ENCODE assay signal across 25 cellular contexts in genomic region chr9:75414367-75415160, GRCh38.
DNase-seq lines count a peak whose midpoint lies in the region; ATAC-seq, FAIRE-seq and TF ChIP-seq lines count a peak whose summit lies in the region.
"Had no signal": no experiment of that assay in that cellular context is flagged by ENCODE, and none has a peak within 500 bp of the region (broad histone marks: within the 10 kb centered on the region; RNA-seq: fewer than 3 reads in every experiment).

No MANE protein-coding gene starts in this region.

- H3K9me3 Mint-ChIP-seq in GM23338: peaks cover 3% of the 10 kb centered on the region; the same call in 1 of the 3 replicates
- H3K9me3 Mint-ChIP-seq: CD4-positive, alpha-beta T cell had no signal

- peak overlapping the region; percentile 79; the same call in 1 of the 2 replicates for H2AFZ ChIP-seq in GM23338

- H3K9me2 ChIP-seq in GM23338 (ENCODE audit: insufficient read depth): peaks cover 22% of the 10 kb centered on the region; the same call in 1 of the 2 replicates

- H3K4me3 Mint-ChIP-seq in GM23338: no peak overlapping the region
- H3K4me3 Mint-ChIP-seq: CD4-positive, alpha-beta T cell had no signal

- ATAC-seq in GM23338: no peak
- ATAC-seq in gastroesophageal sphincter: peak; percentile 41
- ATAC-seq in mucosa of descending colon: peak; percentile 89
- ATAC-seq: A549, HepG2 had no signal

- H3K4me1 ChIP-seq in GM23338 (ENCODE audit: insufficient read depth): peaks cover 11% of the 10 kb centered on the region
- no peaks in the 10 kb centered on the region for H3K4me1 ChIP-seq in gastroesophageal sphincter
- H3K4me1 ChIP-seq in mucosa of descending colon (ENCODE audit: low read depth): no peaks in the 10 kb centered on the region
- H3K4me1 ChIP-seq in small intestine (ENCODE audit: control insufficient read depth in 2 of 2, insufficient read depth in 1 of 2, low read depth in 1 of 2, low read length in 1 of 2): no peaks in the 10 kb centered on the region
- H3K4me1 ChIP-seq: A549 had no signal

- WGBS in gastroesophageal sphincter (ENCODE audit: low coverage in 1 of 2), 2 donors: 33 to 67% methylated on average over 1 to 5 of the region's 5 CpGs
- WGBS in small intestine, 3 donors: 31 to 59% (median 38%) methylated on average over 5 of the region's 5 CpGs

- TF ChIP-seq EP300 in gastroesophageal sphincter (IDR thresholded peaks at IDR 0.05): no peak

- no peak overlapping the region for H3K4me3 ChIP-seq in GM23338
- H3K4me3 ChIP-seq in gastroesophageal sphincter: no peak overlapping the region
- no peak overlapping the region for H3K4me3 ChIP-seq in mucosa of descending colon
- no peak overlapping the region for H3K4me3 ChIP-seq in small intestine (ENCODE audit: low read depth in 1 of 2, low read length in 2 of 2)
- H3K4me3 ChIP-seq: A549 had no signal

- H3K36me3 Mint-ChIP-seq in GM23338 (ENCODE audit: low read depth): no peaks in the 10 kb centered on the region

- H3K9me3 ChIP-seq in gastroesophageal sphincter (no peaks in the 10 kb centered on the region), mucosa of descending colon (no peaks in the 10 kb centered on the region), small intestine (ENCODE audit: control insufficient read depth, low read depth) (no peaks in the 10 kb centered on the region)
- H3K9me3 ChIP-seq: A549 had no signal

- H4K20me1 ChIP-seq in GM23338 (replicated peaks; ENCODE audit: insufficient read depth): no peaks in the 10 kb centered on the region

- no peak overlapping the region for H3K27ac ChIP-seq in GM23338 (ENCODE audit: low read depth)
- H3K27ac ChIP-seq in gastroesophageal sphincter: no peak overlapping the region
- no peak overlapping the region for H3K27ac ChIP-seq in small intestine (ENCODE audit: low read depth in 1 of 2, low read length in 1 of 2)
- H3K27ac ChIP-seq: A549, KMS-11 had no signal

- H3K4me2 ChIP-seq in GM23338: peak overlapping the region; percentile 58; the same call in 1 of the 2 replicates
- H3K4me2 ChIP-seq: A549, KMS-11 had no signal

- FAIRE-seq in small intestine (lab: Jason Lieb, UNC): no peak
- FAIRE-seq: A549, G401.6, GM12891, GM19239, H54, HepG2, RCC 7860 had no signal

- H3K4me1 Mint-ChIP-seq in GM23338: peaks cover 14% of the 10 kb centered on the region

- intact Hi-C loops in mucosa of descending colon (cut with DNase I, micrococcal nuclease): no loop called here

- no peaks in the 10 kb centered on the region for H3K27me3 Mint-ChIP-seq in GM23338 (ENCODE audit: insufficient read depth, low read depth, poor library complexity)

- TF ChIP-seq CTCF in GM23338 (conservative IDR thresholded peaks at IDR 0.05; ENCODE audit: low read depth in 2 of 2): no peak
- no peak for TF ChIP-seq CTCF in gastroesophageal sphincter (IDR thresholded peaks at IDR 0.05)
- TF ChIP-seq CTCF in mucosa of descending colon (IDR thresholded peaks at IDR 0.05): no peak
- TF ChIP-seq CTCF in GM20000 (IDR thresholded peaks at IDR 0.05; ENCODE audit: extremely low read depth, missing control alignments): no peak

- H3K36me3 ChIP-seq in GM23338 (ENCODE audit: insufficient read depth): no peaks in the 10 kb centered on the region
- H3K36me3 ChIP-seq in gastroesophageal sphincter: no peaks in the 10 kb centered on the region
- H3K36me3 ChIP-seq in mucosa of descending colon (ENCODE audit: low read depth): no peaks in the 10 kb centered on the region
- H3K36me3 ChIP-seq in small intestine (ENCODE audit: control insufficient read depth in 2 of 2, insufficient read depth in 2 of 2, low read length in 2 of 2): no peaks in the 10 kb centered on the region

- TF ChIP-seq POLR2A in gastroesophageal sphincter (IDR thresholded peaks at IDR 0.05): no peak

- no peaks in the 10 kb centered on the region for H3F3A ChIP-seq in GM23338 (replicated peaks; ENCODE audit: low read depth)

- no peaks in the 10 kb centered on the region for H3K79me2 ChIP-seq in GM23338 (replicated peaks; ENCODE audit: insufficient read depth)

- no peaks in the 10 kb centered on the region for H3K27me3 ChIP-seq in GM23338 (ENCODE audit: insufficient read depth)
- H3K27me3 ChIP-seq in gastroesophageal sphincter: no peaks in the 10 kb centered on the region
- no peaks in the 10 kb centered on the region for H3K27me3 ChIP-seq in small intestine (ENCODE audit: control insufficient read depth in 2 of 2, insufficient read depth in 2 of 2, low read length in 2 of 2)

- DNase-seq in GM23338 (ENCODE audit: low spot score) (no peak), mucosa of descending colon (no peak), small intestine (peak; percentile 83), GM20000 (ENCODE audit: low spot score) (no peak), NCI-H2227 treated with DMSO at 0.1 percent for 48 hours (lab: John Stamatoyannopoulos, UW) (no peak), D341Med (ENCODE audit: low spot score) (no peak)
- DNase-seq in stimulated activated CD4-positive, alpha-beta T cell treated with anti-CD3 and anti-CD28 coated beads, Interleukin-4, amount 100 ng/mL, for 1 hour: no peak
- DNase-seq: Calu3; CD4-positive, alpha-beta T cell; DMS79; NCI-H1105; NCI-H187; NCI-H2171 treated with DMSO at 0.1 percent for 48 hours; NCI-H510A; NCI-H82; SHP77 treated with DMSO at 0.1 percent for 48 hours had no signal

- H3K27ac Mint-ChIP-seq in GM23338: no peak overlapping the region
- H3K27ac Mint-ChIP-seq: CD4-positive, alpha-beta T cell had no signal

TF ChIP-seq in GM23338, 12 proteins besides CTCF, POLR2A, EP300 and RAD21 (continues in another document):
- TF ChIP-seq EZH2phosphoT487 (IDR thresholded peaks at IDR 0.05; ENCODE audit: unreplicated experiment) (no peak), ETS1 (IDR thresholded peaks at IDR 0.05) (no peak), NANOG (IDR thresholded peaks at IDR 0.05; ENCODE audit: borderline replicate concordance) (no peak), STAT1 (IDR thresholded peaks at IDR 0.05; ENCODE audit: unreplicated experiment) (no peak)
- TF ChIP-seq, protein P1, sequence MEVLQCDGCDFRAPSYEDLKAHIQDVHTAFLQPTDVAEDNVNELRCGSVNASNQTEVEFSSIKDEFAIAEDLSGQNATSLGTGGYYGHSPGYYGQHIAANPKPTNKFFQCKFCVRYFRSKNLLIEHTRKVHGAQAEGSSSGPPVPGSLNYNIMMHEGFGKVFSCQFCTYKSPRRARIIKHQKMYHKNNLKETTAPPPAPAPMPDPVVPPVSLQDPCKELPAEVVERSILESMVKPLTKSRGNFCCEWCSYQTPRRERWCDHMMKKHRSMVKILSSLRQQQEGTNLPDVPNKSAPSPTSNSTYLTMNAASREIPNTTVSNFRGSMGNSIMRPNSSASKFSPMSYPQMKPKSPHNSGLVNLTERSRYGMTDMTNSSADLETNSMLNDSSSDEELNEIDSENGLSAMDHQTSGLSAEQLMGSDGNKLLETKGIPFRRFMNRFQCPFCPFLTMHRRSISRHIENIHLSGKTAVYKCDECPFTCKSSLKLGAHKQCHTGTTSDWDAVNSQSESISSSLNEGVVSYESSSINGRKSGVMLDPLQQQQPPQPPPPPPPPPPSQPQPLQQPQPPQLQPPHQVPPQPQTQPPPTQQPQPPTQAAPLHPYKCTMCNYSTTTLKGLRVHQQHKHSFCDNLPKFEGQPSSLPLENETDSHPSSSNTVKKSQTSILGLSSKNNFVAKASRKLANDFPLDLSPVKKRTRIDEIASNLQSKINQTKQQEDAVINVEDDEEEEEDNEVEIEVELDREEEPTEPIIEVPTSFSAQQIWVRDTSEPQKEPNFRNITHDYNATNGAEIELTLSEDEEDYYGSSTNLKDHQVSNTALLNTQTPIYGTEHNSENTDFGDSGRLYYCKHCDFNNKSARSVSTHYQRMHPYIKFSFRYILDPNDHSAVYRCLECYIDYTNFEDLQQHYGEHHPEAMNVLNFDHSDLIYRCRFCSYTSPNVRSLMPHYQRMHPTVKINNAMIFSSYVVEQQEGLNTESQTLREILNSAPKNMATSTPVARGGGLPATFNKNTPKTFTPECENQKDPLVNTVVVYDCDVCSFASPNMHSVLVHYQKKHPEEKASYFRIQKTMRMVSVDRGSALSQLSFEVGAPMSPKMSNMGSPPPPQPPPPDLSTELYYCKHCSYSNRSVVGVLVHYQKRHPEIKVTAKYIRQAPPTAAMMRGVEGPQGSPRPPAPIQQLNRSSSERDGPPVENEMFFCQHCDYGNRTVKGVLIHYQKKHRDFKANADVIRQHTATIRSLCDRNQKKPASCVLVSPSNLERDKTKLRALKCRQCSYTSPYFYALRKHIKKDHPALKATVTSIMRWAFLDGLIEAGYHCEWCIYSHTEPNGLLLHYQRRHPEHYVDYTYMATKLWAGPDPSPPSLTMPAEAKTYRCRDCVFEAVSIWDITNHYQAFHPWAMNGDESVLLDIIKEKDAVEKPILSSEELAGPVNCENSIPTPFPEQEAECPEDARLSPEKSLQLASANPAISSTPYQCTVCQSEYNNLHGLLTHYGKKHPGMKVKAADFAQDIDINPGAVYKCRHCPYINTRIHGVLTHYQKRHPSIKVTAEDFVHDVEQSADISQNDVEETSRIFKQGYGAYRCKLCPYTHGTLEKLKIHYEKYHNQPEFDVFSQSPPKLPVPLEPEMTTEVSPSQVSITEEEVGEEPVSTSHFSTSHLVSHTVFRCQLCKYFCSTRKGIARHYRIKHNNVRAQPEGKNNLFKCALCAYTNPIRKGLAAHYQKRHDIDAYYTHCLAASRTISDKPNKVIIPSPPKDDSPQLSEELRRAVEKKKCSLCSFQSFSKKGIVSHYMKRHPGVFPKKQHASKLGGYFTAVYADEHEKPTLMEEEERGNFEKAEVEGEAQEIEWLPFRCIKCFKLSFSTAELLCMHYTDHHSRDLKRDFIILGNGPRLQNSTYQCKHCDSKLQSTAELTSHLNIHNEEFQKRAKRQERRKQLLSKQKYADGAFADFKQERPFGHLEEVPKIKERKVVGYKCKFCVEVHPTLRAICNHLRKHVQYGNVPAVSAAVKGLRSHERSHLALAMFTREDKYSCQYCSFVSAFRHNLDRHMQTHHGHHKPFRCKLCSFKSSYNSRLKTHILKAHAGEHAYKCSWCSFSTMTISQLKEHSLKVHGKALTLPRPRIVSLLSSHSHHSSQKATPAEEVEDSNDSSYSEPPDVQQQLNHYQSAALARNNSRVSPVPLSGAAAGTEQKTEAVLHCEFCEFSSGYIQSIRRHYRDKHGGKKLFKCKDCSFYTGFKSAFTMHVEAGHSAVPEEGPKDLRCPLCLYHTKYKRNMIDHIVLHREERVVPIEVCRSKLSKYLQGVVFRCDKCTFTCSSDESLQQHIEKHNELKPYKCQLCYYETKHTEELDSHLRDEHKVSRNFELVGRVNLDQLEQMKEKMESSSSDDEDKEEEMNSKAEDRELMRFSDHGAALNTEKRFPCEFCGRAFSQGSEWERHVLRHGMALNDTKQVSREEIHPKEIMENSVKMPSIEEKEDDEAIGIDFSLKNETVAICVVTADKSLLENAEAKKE (CRISPR knock-in tag; IDR thresholded peaks at IDR 0.05): no peak
